In genomic region chr22:11253000-11253511, GRCh38 we compare ENCODE assay signal across 22 cellular contexts.
A peak's percentile ranks its signal among the peaks of the same experiment; 100 is the strongest.
DNase-seq lines count a peak whose midpoint lies in the region; ATAC-seq, FAIRE-seq and TF ChIP-seq lines count a peak whose summit lies in the region.
"Had no signal": no experiment of that assay in that cellular context is flagged by ENCODE, and none has a peak within 500 bp of the region (broad histone marks: within the 10 kb centered on the region; RNA-seq: fewer than 3 reads in every experiment).

No MANE protein-coding gene starts in this region.

- H3K4me1 Mint-ChIP-seq in activated T-cell treated with anti-CD3 and anti-CD28 coated beads, Interleukin-2, amount 50 U/mL, for 4 hours (ENCODE audit: low read depth) = no peaks in the 10 kb centered on the region
- H3K4me1 Mint-ChIP-seq in activated T-cell treated with anti-CD3 and anti-CD28 coated beads, Interleukin-2, amount 50 U/mL, for 24 hours (ENCODE audit: low read depth) = no peaks in the 10 kb centered on the region
- no peaks in the 10 kb centered on the region for H3K4me1 Mint-ChIP-seq in stimulated activated memory B cell treated with anti-CD40 and anti-IgM and Interleukin-4, amounts not matched to agents 10 μg/mL and 1 μg/mL and 100 μg/mL, for 72 hours

- H3K9ac ChIP-seq in PC-3 (ENCODE audit: low read length) = no peak overlapping the region
- H3K9ac ChIP-seq in kidney (ENCODE audit: low read length in 2 of 2) = no peak overlapping the region
- H3K9ac ChIP-seq: KMS-11 had no signal

- H3K9me3 ChIP-seq in PC-3 (ENCODE audit: low read length) (no peaks in the 10 kb centered on the region), kidney (ENCODE audit: control insufficient read depth in 1 of 2, low read length in 2 of 2) (no peaks in the 10 kb centered on the region), testis (no peaks in the 10 kb centered on the region)
- H3K9me3 ChIP-seq: thoracic aorta had no signal

- POLR2A ChIA-PET in PC-3 (lab: Charles Lee; ENCODE audit: unreplicated experiment) = no interaction called here

- H3K4me2 ChIP-seq in PC-3 (ENCODE audit: low read length) = no peak overlapping the region
- H3K4me2 ChIP-seq: KMS-11 had no signal

- no peaks in the 10 kb centered on the region for H3K27me3 Mint-ChIP-seq in activated T-cell treated with anti-CD3 and anti-CD28 coated beads, Interleukin-2, amount 50 U/mL, for 4 hours (ENCODE audit: low read depth)
- no peaks in the 10 kb centered on the region for H3K27me3 Mint-ChIP-seq in activated T-cell treated with anti-CD3 and anti-CD28 coated beads, Interleukin-2, amount 50 U/mL, for 24 hours
- H3K27me3 Mint-ChIP-seq in stimulated activated memory B cell treated with anti-CD40 and anti-IgM and Interleukin-4, amounts not matched to agents 10 μg/mL and 1 μg/mL and 100 μg/mL, for 72 hours = no peaks in the 10 kb centered on the region
- H3K27me3 Mint-ChIP-seq: activated CD4-positive, alpha-beta memory T cell treated with anti-CD3 and anti-CD28 coated beads for 36 hours had no signal

- H3F3A ChIP-seq in PC-3 (ENCODE audit: low read length, unreplicated experiment) = no peaks in the 10 kb centered on the region

- WGBS in testis, 2 donors = 89 to 94% methylated on average over 23 to 48 of the region's 48 CpGs

- H3K27ac ChIP-seq in PC-3 (ENCODE audit: low read length) (no peak overlapping the region), kidney (ENCODE audit: low read depth in 2 of 2, low read length in 2 of 2) (no peak overlapping the region), testis (no peak overlapping the region)
- H3K27ac ChIP-seq: cardiac muscle cell, KMS-11, thoracic aorta had no signal

- no peak for ATAC-seq in activated T-cell treated with anti-CD3 and anti-CD28 coated beads, Interleukin-2, amount 50 U/mL, for 4 hours
- ATAC-seq in PC-3 (no peak), HG02973 (IDR thresholded peaks at IDR 0.05; ENCODE audit: unreplicated experiment) (no peak)
- ATAC-seq in stimulated activated memory B cell treated with anti-CD40 and anti-IgM and Interleukin-4, amounts not matched to agents 10 μg/mL and 1 μg/mL and 100 μg/mL, for 72 hours = peak; percentile 43
- ATAC-seq: GM12878 had no signal

- BruUV-seq in PC-3 (replicated peaks; lab: Mats Ljungman, UMichigan) = no TSS peak

- no peak for TF ChIP-seq POLR2A in testis (IDR thresholded peaks at IDR 0.05)

- CTCF ChIA-PET in PC-3 (lab: Charles Lee) = no interaction called here

- H3K9me3 Mint-ChIP-seq in activated T-cell treated with anti-CD3 and anti-CD28 coated beads, Interleukin-2, amount 50 U/mL, for 4 hours = no peaks in the 10 kb centered on the region
- H3K9me3 Mint-ChIP-seq in activated T-cell treated with anti-CD3 and anti-CD28 coated beads, Interleukin-2, amount 50 U/mL, for 24 hours = no peaks in the 10 kb centered on the region
- H3K9me3 Mint-ChIP-seq in stimulated activated memory B cell treated with anti-CD40 and anti-IgM and Interleukin-4, amounts not matched to agents 10 μg/mL and 1 μg/mL and 100 μg/mL, for 72 hours = no peaks in the 10 kb centered on the region
- H3K9me3 Mint-ChIP-seq: activated CD4-positive, alpha-beta memory T cell treated with anti-CD3 and anti-CD28 coated beads for 36 hours had no signal

- in situ Hi-C loops in G401 (cut with HindIII; ENCODE audit: low sequenced_read_pairs) = no loop called here

- no peaks in the 10 kb centered on the region for H3K79me2 ChIP-seq in PC-3 (ENCODE audit: low read length)

- H3K4me1 ChIP-seq in PC-3 (ENCODE audit: insufficient read depth, low read length) = no peaks in the 10 kb centered on the region
- H3K4me1 ChIP-seq in kidney (ENCODE audit: control insufficient read depth in 1 of 2, insufficient read depth in 1 of 2, low read depth in 1 of 2, low read length in 2 of 2) = no peaks in the 10 kb centered on the region
- H3K4me1 ChIP-seq in testis = no peaks in the 10 kb centered on the region

- no peak overlapping the region for H3K4me3 Mint-ChIP-seq in activated T-cell treated with anti-CD3 and anti-CD28 coated beads, Interleukin-2, amount 50 U/mL, for 4 hours
- no peak overlapping the region for H3K4me3 Mint-ChIP-seq in activated T-cell treated with anti-CD3 and anti-CD28 coated beads, Interleukin-2, amount 50 U/mL, for 24 hours
- H3K4me3 Mint-ChIP-seq in stimulated activated memory B cell treated with anti-CD40 and anti-IgM and Interleukin-4, amounts not matched to agents 10 μg/mL and 1 μg/mL and 100 μg/mL, for 72 hours = no peak overlapping the region
- H3K4me3 Mint-ChIP-seq: activated CD4-positive, alpha-beta memory T cell treated with anti-CD3 and anti-CD28 coated beads for 36 hours had no signal

- no peak overlapping the region for H3K4me3 ChIP-seq in PC-3 (ENCODE audit: low read length)
- H3K4me3 ChIP-seq in kidney (ENCODE audit: low read length in 2 of 2) = no peak overlapping the region
- H3K4me3 ChIP-seq in testis = no peak overlapping the region
- H3K4me3 ChIP-seq: cardiac muscle cell, GM12878, thoracic aorta had no signal

- H3K27ac Mint-ChIP-seq in activated T-cell treated with anti-CD3 and anti-CD28 coated beads, Interleukin-2, amount 50 U/mL, for 24 hours = no peak overlapping the region
- no peak overlapping the region for H3K27ac Mint-ChIP-seq in stimulated activated memory B cell treated with anti-CD40 and anti-IgM and Interleukin-4, amounts not matched to agents 10 μg/mL and 1 μg/mL and 100 μg/mL, for 72 hours
- H3K27ac Mint-ChIP-seq: activated CD4-positive, alpha-beta memory T cell treated with anti-CD3 and anti-CD28 coated beads for 36 hours had no signal

- H3K36me3 ChIP-seq in PC-3 (ENCODE audit: low read depth, low read length) = no peaks in the 10 kb centered on the region
- no peaks in the 10 kb centered on the region for H3K36me3 ChIP-seq in kidney (ENCODE audit: control insufficient read depth in 1 of 2, insufficient read depth in 2 of 2, low read length in 2 of 2)
- H3K36me3 ChIP-seq in testis (ENCODE audit: low read depth, missing control alignments) = no peaks in the 10 kb centered on the region
- H3K36me3 ChIP-seq: cardiac muscle cell, thoracic aorta had no signal

- peak; percentile 2 for DNase-seq in activated T-cell treated with anti-CD3 and anti-CD28 coated beads, Interleukin-2, amount 50 U/mL, for 4 hours
- no peak for DNase-seq in activated T-cell treated with anti-CD3 and anti-CD28 coated beads, Interleukin-2, amount 50 U/mL, for 24 hours
- peak; percentile 1 for DNase-seq in PC-3
- peak; percentile 58 for DNase-seq in kidney
- no peak for DNase-seq in G401 (ENCODE audit: low spot score)
- no peak for DNase-seq in testis
- DNase-seq: 8988T; activated CD4-positive, alpha-beta memory T cell treated with anti-CD3 and anti-CD28 coated beads for 36 hours; activated naive CD4-positive, alpha-beta T cell treated with Interleukin-2 at 50 U/mL for 16 hours; DMS53; H7; hypothalamus; islet precursor cell; mesenchymal stem cell; NCI-H526 treated with DMSO at 0.1 percent for 48 hours; T1000 had no signal

- FAIRE-seq in kidney (lab: Jason Lieb, UNC) = no peak
- FAIRE-seq: GM12878 had no signal

- no peaks in the 10 kb centered on the region for H3K36me3 Mint-ChIP-seq in activated T-cell treated with anti-CD3 and anti-CD28 coated beads, Interleukin-2, amount 50 U/mL, for 4 hours (ENCODE audit: insufficient read depth)
- no peaks in the 10 kb centered on the region for H3K36me3 Mint-ChIP-seq in activated T-cell treated with anti-CD3 and anti-CD28 coated beads, Interleukin-2, amount 50 U/mL, for 24 hours (ENCODE audit: low read depth)
- H3K36me3 Mint-ChIP-seq in stimulated activated memory B cell treated with anti-CD40 and anti-IgM and Interleukin-4, amounts not matched to agents 10 μg/mL and 1 μg/mL and 100 μg/mL, for 72 hours = no peaks in the 10 kb centered on the region
- H3K36me3 Mint-ChIP-seq: activated CD4-positive, alpha-beta memory T cell treated with anti-CD3 and anti-CD28 coated beads for 36 hours had no signal

- H3K9me2 ChIP-seq in PC-3 (replicated peaks; ENCODE audit: low read length) = no peaks in the 10 kb centered on the region

- H4K20me1 ChIP-seq in PC-3 (ENCODE audit: low read length) = no peaks in the 10 kb centered on the region

- TF ChIP-seq CTCF in PC-3 (conservative IDR thresholded peaks at IDR 0.05; ENCODE audit: low read depth, low read length) = no peak
- TF ChIP-seq CTCF in kidney (IDR thresholded peaks at IDR 0.05; ENCODE audit: borderline replicate concordance, extremely low read depth, insufficient read depth) = no peak
- TF ChIP-seq CTCF in testis (IDR thresholded peaks at IDR 0.05) = no peak

- H3K27me3 ChIP-seq in PC-3 (ENCODE audit: low read length) = no peaks in the 10 kb centered on the region
- no peaks in the 10 kb centered on the region for H3K27me3 ChIP-seq in testis
- H3K27me3 ChIP-seq: cardiac muscle cell had no signal

- intact Hi-C loops in PC-3 (cut with micrococcal nuclease) = no loop called here
- intact Hi-C loops in kidney (cut with DNase I) = no loop called here
- intact Hi-C loops in testis (cut with DNase I; ENCODE audit: low total_unique reads) = no loop called here

- no peak overlapping the region for H2AFZ ChIP-seq in PC-3 (ENCODE audit: low read length)

Comparison
In these comparisons a context has a peak if more than half of its experiments do, and no peak if none do; other contexts are left out.
1. DNase-seq: peak in activated T-cell treated with anti-CD3 and anti-CD28 coated beads, Interleukin-2, amount 50 U/mL, for 4 hours (single experiment), PC-3 (single experiment) and kidney (single experiment); none in activated T-cell treated with anti-CD3 and anti-CD28 coated beads, Interleukin-2, amount 50 U/mL, for 24 hours (single experiment), G401 (single experiment) and testis (single experiment).